In the genomic region with DNA sequence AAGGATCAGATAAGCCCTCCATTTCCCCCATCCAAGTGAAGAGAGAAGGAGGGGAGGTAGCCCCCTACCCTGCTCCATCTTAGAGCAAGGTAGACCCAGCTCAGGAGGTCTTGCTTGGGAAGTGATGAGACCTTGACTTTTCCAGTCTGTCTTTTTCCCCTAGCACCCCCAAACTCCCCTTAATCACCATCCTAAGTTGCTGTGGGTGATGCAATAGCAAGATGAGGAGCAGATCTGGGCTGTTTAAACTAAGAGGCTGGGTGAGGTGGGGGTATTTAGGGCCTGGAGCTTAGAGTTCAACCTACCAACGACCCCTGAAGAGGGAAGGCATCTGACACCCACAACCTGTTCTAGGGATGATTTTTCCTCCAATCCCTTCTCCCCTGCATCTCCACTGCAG, we compare ENCODE assay signal across 1 cellular context.
TF ChIP-seq lines count a peak whose summit lies in the region.

No MANE protein-coding gene starts in this region.

TF ChIP-seq in K562, 482 proteins besides CTCF, POLR2A, EP300 and RAD21:
- TF ChIP-seq MCM7 (IDR thresholded peaks at IDR 0.05) (no peak), STAT5A (IDR thresholded peaks at IDR 0.05; ENCODE audit: borderline replicate concordance, low read length) (no peak), ATF3 (IDR thresholded peaks at IDR 0.05) (peak; percentile 67; the same call in 1 of the 2 replicates), ATF3 (CRISPR knock-in tag; conservative IDR thresholded peaks at IDR 0.05) (no peak), NFRKB (IDR thresholded peaks at IDR 0.05; ENCODE audit: low read depth) (no peak), TAF9B (IDR thresholded peaks at IDR 0.05; ENCODE audit: partially characterized antibody) (no peak), HMGN3 (IDR thresholded peaks at IDR 0.05; ENCODE audit: borderline replicate concordance, extremely low read depth, insufficient read length, low read depth, low read length) (no peak), ATF7 (IDR thresholded peaks at IDR 0.05) (no peak), NR4A1 (CRISPR knock-in tag; IDR thresholded peaks at IDR 0.05) (no peak), NR4A1 (tag; IDR thresholded peaks at IDR 0.05) (no peak), HMG20B (CRISPR knock-in tag; IDR thresholded peaks at IDR 0.05) (no peak), TAF1 (IDR thresholded peaks at IDR 0.05; ENCODE audit: control insufficient read depth, extremely low read depth, insufficient read depth, low read length, severe bottlenecking) (no peak), JUNB (CRISPR knock-in tag; conservative IDR thresholded peaks at IDR 0.05) (no peak), CEBPB (tag; IDR thresholded peaks at IDR 0.05) (0 out of 2 replicates have a peak, but pooled peaks have one; percentile 11), ZNF551 (CRISPR knock-in tag; IDR thresholded peaks at IDR 0.05) (no peak), AFF4 (CRISPR knock-in tag; IDR thresholded peaks at IDR 0.05) (no peak), HDAC6 (IDR thresholded peaks at IDR 0.05; ENCODE audit: low read depth, low read length) (no peak), WHSC1 (IDR thresholded peaks at IDR 0.05; ENCODE audit: low read length) (no peak), CEBPG (CRISPR knock-in tag; IDR thresholded peaks at IDR 0.05) (peak; percentile 52), CEBPG (tag; conservative IDR thresholded peaks at IDR 0.05 in 1 of 2, IDR thresholded peaks at IDR 0.05 in 1 of 2) (peak; percentile 65 to 68), ZBTB8A (IDR thresholded peaks at IDR 0.05; ENCODE audit: partially characterized antibody) (no peak)
- TF ChIP-seq, protein P1, sequence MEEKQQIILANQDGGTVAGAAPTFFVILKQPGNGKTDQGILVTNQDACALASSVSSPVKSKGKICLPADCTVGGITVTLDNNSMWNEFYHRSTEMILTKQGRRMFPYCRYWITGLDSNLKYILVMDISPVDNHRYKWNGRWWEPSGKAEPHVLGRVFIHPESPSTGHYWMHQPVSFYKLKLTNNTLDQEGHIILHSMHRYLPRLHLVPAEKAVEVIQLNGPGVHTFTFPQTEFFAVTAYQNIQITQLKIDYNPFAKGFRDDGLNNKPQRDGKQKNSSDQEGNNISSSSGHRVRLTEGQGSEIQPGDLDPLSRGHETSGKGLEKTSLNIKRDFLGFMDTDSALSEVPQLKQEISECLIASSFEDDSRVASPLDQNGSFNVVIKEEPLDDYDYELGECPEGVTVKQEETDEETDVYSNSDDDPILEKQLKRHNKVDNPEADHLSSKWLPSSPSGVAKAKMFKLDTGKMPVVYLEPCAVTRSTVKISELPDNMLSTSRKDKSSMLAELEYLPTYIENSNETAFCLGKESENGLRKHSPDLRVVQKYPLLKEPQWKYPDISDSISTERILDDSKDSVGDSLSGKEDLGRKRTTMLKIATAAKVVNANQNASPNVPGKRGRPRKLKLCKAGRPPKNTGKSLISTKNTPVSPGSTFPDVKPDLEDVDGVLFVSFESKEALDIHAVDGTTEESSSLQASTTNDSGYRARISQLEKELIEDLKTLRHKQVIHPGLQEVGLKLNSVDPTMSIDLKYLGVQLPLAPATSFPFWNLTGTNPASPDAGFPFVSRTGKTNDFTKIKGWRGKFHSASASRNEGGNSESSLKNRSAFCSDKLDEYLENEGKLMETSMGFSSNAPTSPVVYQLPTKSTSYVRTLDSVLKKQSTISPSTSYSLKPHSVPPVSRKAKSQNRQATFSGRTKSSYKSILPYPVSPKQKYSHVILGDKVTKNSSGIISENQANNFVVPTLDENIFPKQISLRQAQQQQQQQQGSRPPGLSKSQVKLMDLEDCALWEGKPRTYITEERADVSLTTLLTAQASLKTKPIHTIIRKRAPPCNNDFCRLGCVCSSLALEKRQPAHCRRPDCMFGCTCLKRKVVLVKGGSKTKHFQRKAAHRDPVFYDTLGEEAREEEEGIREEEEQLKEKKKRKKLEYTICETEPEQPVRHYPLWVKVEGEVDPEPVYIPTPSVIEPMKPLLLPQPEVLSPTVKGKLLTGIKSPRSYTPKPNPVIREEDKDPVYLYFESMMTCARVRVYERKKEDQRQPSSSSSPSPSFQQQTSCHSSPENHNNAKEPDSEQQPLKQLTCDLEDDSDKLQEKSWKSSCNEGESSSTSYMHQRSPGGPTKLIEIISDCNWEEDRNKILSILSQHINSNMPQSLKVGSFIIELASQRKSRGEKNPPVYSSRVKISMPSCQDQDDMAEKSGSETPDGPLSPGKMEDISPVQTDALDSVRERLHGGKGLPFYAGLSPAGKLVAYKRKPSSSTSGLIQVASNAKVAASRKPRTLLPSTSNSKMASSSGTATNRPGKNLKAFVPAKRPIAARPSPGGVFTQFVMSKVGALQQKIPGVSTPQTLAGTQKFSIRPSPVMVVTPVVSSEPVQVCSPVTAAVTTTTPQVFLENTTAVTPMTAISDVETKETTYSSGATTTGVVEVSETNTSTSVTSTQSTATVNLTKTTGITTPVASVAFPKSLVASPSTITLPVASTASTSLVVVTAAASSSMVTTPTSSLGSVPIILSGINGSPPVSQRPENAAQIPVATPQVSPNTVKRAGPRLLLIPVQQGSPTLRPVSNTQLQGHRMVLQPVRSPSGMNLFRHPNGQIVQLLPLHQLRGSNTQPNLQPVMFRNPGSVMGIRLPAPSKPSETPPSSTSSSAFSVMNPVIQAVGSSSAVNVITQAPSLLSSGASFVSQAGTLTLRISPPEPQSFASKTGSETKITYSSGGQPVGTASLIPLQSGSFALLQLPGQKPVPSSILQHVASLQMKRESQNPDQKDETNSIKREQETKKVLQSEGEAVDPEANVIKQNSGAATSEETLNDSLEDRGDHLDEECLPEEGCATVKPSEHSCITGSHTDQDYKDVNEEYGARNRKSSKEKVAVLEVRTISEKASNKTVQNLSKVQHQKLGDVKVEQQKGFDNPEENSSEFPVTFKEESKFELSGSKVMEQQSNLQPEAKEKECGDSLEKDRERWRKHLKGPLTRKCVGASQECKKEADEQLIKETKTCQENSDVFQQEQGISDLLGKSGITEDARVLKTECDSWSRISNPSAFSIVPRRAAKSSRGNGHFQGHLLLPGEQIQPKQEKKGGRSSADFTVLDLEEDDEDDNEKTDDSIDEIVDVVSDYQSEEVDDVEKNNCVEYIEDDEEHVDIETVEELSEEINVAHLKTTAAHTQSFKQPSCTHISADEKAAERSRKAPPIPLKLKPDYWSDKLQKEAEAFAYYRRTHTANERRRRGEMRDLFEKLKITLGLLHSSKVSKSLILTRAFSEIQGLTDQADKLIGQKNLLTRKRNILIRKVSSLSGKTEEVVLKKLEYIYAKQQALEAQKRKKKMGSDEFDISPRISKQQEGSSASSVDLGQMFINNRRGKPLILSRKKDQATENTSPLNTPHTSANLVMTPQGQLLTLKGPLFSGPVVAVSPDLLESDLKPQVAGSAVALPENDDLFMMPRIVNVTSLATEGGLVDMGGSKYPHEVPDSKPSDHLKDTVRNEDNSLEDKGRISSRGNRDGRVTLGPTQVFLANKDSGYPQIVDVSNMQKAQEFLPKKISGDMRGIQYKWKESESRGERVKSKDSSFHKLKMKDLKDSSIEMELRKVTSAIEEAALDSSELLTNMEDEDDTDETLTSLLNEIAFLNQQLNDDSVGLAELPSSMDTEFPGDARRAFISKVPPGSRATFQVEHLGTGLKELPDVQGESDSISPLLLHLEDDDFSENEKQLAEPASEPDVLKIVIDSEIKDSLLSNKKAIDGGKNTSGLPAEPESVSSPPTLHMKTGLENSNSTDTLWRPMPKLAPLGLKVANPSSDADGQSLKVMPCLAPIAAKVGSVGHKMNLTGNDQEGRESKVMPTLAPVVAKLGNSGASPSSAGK (IDR thresholded peaks at IDR 0.05): no peak
- TF ChIP-seq, protein P2, sequence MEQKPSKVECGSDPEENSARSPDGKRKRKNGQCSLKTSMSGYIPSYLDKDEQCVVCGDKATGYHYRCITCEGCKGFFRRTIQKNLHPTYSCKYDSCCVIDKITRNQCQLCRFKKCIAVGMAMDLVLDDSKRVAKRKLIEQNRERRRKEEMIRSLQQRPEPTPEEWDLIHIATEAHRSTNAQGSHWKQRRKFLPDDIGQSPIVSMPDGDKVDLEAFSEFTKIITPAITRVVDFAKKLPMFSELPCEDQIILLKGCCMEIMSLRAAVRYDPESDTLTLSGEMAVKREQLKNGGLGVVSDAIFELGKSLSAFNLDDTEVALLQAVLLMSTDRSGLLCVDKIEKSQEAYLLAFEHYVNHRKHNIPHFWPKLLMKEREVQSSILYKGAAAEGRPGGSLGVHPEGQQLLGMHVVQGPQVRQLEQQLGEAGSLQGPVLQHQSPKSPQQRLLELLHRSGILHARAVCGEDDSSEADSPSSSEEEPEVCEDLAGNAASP (IDR thresholded peaks at IDR 0.05): no peak
- TF ChIP-seq, protein P3, sequence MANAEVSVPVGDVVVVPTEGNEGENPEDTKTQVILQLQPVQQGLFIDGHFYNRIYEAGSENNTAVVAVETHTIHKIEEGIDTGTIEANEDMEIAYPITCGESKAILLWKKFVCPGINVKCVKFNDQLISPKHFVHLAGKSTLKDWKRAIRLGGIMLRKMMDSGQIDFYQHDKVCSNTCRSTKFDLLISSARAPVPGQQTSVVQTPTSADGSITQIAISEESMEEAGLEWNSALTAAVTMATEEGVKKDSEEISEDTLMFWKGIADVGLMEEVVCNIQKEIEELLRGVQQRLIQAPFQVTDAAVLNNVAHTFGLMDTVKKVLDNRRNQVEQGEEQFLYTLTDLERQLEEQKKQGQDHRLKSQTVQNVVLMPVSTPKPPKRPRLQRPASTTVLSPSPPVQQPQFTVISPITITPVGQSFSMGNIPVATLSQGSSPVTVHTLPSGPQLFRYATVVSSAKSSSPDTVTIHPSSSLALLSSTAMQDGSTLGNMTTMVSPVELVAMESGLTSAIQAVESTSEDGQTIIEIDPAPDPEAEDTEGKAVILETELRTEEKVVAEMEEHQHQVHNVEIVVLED (CRISPR knock-in tag; IDR thresholded peaks at IDR 0.05): no peak
